Comparison of ENCODE assay signal across 2 cellular contexts in genomic region chr17:7241783-7242716, GRCh38.
TF ChIP-seq lines count a peak whose summit lies in the region.

TSS of gene GABARAP (minus strand) at chr17:7242449. CDS start at chr17:7242330, 119 bp downstream.

TF ChIP-seq in IMR-90, 13 proteins besides CTCF, POLR2A, EP300 and RAD21 (continued from another document):
- TF ChIP-seq ELK1 (IDR thresholded peaks at IDR 0.05; ENCODE audit: borderline replicate concordance, low read depth, low read length) (0 out of 2 replicates have a peak, but pooled peaks have one; percentile 21), BHLHE40 (IDR thresholded peaks at IDR 0.05; ENCODE audit: low read depth, low read length) (0 out of 2 replicates have a peak, but pooled peaks have one; percentile 53), FOS (IDR thresholded peaks at IDR 0.05; ENCODE audit: low read depth, low read length) (peak; percentile 5; the same call in 1 of the 2 replicates), USF2 (IDR thresholded peaks at IDR 0.05; ENCODE audit: low read depth, low read length) (peak; percentile 63), MAZ (IDR thresholded peaks at IDR 0.05; ENCODE audit: borderline replicate concordance, low read depth, low read length) (peak; percentile 88)

TF ChIP-seq in PFSK-1, 5 proteins besides CTCF, POLR2A, EP300 and RAD21:
- TF ChIP-seq REST (IDR thresholded peaks at IDR 0.05; ENCODE audit: insufficient read depth in 1 of 2, low read depth in 2 of 2, low read length in 2 of 2) (peak; percentile 7 to 63; a peak in 2 of 4 replicates), SIN3A (IDR thresholded peaks at IDR 0.05; ENCODE audit: borderline replicate concordance, insufficient read depth, low read length) (peak; percentile 78; the same call in 1 of the 2 replicates), FOXP2 (optimal IDR thresholded peaks at IDR 0.05; ENCODE audit: borderline replicate concordance, extremely low read depth, extremely low read length, insufficient read depth) (no peak), TAF1 (IDR thresholded peaks at IDR 0.05; ENCODE audit: borderline replicate concordance, insufficient read depth, low read length) (peak; percentile 38; the same call in 1 of the 2 replicates)
